1 cellular context compared by ENCODE assay signal in the genomic region with DNA sequence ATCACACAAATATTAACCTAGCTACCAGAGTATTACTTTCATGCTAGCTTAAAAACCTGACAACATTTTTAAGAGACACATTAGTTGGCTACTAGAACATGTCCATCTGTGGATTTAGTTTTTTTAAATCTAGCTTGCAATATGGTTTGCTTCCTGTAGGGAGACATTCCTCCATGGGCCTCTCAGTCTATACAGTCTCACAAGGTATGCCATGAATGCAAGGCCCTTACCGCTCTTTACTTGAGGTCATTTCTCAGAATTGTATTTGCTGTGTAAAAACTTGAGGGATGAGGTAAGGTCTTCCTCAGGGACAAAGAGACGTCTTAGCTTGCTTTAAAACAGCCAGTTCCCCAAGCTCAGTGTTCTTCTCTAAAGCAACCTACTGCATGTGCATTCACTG.
TF ChIP-seq lines count a peak whose summit lies in the region.

No MANE protein-coding gene starts in this region.

TF ChIP-seq in K562, 482 proteins besides CTCF, POLR2A, EP300 and RAD21:
- TF ChIP-seq, protein P1, sequence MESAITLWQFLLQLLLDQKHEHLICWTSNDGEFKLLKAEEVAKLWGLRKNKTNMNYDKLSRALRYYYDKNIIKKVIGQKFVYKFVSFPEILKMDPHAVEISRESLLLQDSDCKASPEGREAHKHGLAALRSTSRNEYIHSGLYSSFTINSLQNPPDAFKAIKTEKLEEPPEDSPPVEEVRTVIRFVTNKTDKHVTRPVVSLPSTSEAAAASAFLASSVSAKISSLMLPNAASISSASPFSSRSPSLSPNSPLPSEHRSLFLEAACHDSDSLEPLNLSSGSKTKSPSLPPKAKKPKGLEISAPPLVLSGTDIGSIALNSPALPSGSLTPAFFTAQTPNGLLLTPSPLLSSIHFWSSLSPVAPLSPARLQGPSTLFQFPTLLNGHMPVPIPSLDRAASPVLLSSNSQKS (CRISPR knock-in tag; IDR thresholded peaks at IDR 0.05) = no peak
- TF ChIP-seq CHD4 (IDR thresholded peaks at IDR 0.05; ENCODE audit: insufficient read depth, insufficient replicate concordance, low read depth, low read length, poor library complexity, severe bottlenecking) = no peak
- no peak for TF ChIP-seq ZC3H8 (IDR thresholded peaks at IDR 0.05)
- TF ChIP-seq, protein P2, sequence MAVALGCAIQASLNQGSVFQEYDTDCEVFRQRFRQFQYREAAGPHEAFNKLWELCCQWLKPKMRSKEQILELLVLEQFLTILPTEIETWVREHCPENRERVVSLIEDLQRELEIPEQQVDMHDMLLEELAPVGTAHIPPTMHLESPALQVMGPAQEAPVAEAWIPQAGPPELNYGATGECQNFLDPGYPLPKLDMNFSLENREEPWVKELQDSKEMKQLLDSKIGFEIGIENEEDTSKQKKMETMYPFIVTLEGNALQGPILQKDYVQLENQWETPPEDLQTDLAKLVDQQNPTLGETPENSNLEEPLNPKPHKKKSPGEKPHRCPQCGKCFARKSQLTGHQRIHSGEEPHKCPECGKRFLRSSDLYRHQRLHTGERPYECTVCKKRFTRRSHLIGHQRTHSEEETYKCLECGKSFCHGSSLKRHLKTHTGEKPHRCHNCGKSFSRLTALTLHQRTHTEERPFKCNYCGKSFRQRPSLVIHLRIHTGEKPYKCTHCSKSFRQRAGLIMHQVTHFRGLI (CRISPR knock-in tag; IDR thresholded peaks at IDR 0.05) = no peak
- TF ChIP-seq NELFE (IDR thresholded peaks at IDR 0.05; ENCODE audit: insufficient read depth, insufficient read length) = no peak
- TF ChIP-seq, protein P3, sequence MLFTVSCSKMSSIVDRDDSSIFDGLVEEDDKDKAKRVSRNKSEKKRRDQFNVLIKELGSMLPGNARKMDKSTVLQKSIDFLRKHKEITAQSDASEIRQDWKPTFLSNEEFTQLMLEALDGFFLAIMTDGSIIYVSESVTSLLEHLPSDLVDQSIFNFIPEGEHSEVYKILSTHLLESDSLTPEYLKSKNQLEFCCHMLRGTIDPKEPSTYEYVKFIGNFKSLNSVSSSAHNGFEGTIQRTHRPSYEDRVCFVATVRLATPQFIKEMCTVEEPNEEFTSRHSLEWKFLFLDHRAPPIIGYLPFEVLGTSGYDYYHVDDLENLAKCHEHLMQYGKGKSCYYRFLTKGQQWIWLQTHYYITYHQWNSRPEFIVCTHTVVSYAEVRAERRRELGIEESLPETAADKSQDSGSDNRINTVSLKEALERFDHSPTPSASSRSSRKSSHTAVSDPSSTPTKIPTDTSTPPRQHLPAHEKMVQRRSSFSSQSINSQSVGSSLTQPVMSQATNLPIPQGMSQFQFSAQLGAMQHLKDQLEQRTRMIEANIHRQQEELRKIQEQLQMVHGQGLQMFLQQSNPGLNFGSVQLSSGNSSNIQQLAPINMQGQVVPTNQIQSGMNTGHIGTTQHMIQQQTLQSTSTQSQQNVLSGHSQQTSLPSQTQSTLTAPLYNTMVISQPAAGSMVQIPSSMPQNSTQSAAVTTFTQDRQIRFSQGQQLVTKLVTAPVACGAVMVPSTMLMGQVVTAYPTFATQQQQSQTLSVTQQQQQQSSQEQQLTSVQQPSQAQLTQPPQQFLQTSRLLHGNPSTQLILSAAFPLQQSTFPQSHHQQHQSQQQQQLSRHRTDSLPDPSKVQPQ (CRISPR knock-in tag; IDR thresholded peaks at IDR 0.05; ENCODE audit: borderline replicate concordance) = no peak
- TF ChIP-seq CSDE1 (IDR thresholded peaks at IDR 0.05) = no peak
- TF ChIP-seq ARHGAP35 (IDR thresholded peaks at IDR 0.05; ENCODE audit: partially characterized antibody) = no peak
